15 cellular contexts compared by ENCODE assay signal in genomic region chr13:44307844-44308243, GRCh38.
DNase-seq lines count a peak whose midpoint lies in the region; ATAC-seq, FAIRE-seq and TF ChIP-seq lines count a peak whose summit lies in the region.
"Had no signal": no experiment of that assay in that cellular context is flagged by ENCODE, and none has a peak within 500 bp of the region (broad histone marks: within the 10 kb centered on the region; RNA-seq: fewer than 3 reads in every experiment).

No MANE protein-coding gene starts in this region.

- dilution Hi-C loops in mammary epithelial cell (cut with HindIII; ENCODE audit: low sequenced_read_pairs): no loop called here

- no peak overlapping the region for H3K4ac ChIP-seq in mesenchymal stem cell (ENCODE audit: low read depth in 1 of 2, low read length in 2 of 2)

- H3K79me2 ChIP-seq in mammary epithelial cell (ENCODE audit: insufficient read depth, low read length) (no peaks in the 10 kb centered on the region), HepG2 (ENCODE audit: insufficient read depth, low read length) (no peaks in the 10 kb centered on the region)

- CTCF ChIA-PET in mammary epithelial cell (lab: Charles Lee; ENCODE audit: low non-redundant PET) (no interaction called here), HepG2 (lab: Yijun Ruan, JAX; ENCODE audit: low intra/inter-chr PET ratio, low total read pairs) (no interaction called here)

- no peak overlapping the region for H2BK120ac ChIP-seq in mesenchymal stem cell (ENCODE audit: low read depth, low read length)

- no peaks in the 10 kb centered on the region for H3K27me3 ChIP-seq in mammary epithelial cell (ENCODE audit: insufficient read depth, low read length)
- H3K27me3 ChIP-seq in mesenchymal stem cell (ENCODE audit: control insufficient read depth in 1 of 2, insufficient read depth in 1 of 2, low read length in 2 of 2): no peaks in the 10 kb centered on the region
- H3K27me3 ChIP-seq in stomach smooth muscle (ENCODE audit: control insufficient read depth in 1 of 2, insufficient read depth in 2 of 2, low read length in 2 of 2): no peaks in the 10 kb centered on the region
- no peaks in the 10 kb centered on the region for H3K27me3 ChIP-seq in thyroid gland
- peaks cover 0 to 9% of the 10 kb centered on the region in 2 experiments; a peak in 2 of 5 replicates for H3K27me3 ChIP-seq in HepG2 (ENCODE audit: control insufficient read depth in 1 of 2, insufficient read depth in 2 of 2, low read length in 2 of 2)
- H3K27me3 ChIP-seq: neutrophil had no signal

- no peak overlapping the region for H3K4me3 ChIP-seq in mammary epithelial cell (replicated peaks in 1 of 3; ENCODE audit: insufficient read depth in 1 of 3, low read depth in 2 of 3, low read length in 3 of 3)
- H3K4me3 ChIP-seq in mesenchymal stem cell (ENCODE audit: insufficient read depth in 1 of 2, low read depth in 1 of 2, low read length in 2 of 2): no peak overlapping the region
- no peak overlapping the region for H3K4me3 ChIP-seq in stomach smooth muscle (ENCODE audit: low read length in 2 of 2)
- no peak overlapping the region for H3K4me3 ChIP-seq in thyroid gland (replicated peaks in 1 of 3)
- H3K4me3 ChIP-seq in HepG2 (replicated peaks in 1 of 3; ENCODE audit: insufficient read depth in 1 of 3, low read depth in 2 of 3, low read length in 3 of 3): no peak overlapping the region
- H3K4me3 ChIP-seq: GM12878 had no signal

- no peak for TF ChIP-seq POLR2A in thyroid gland (IDR thresholded peaks at IDR 0.05)
- TF ChIP-seq POLR2A in HepG2 (IDR thresholded peaks at IDR 0.05; ENCODE audit: insufficient read depth in 1 of 2, low read depth in 2 of 2, low read length in 2 of 2): no peak

- intact Hi-C loops in mammary epithelial cell (cut with micrococcal nuclease): loop anchor here (2.0 kb wide), 1 partner anchor 165 kb away; no protein-coding TSS in a partner anchor
- intact Hi-C loops in thyroid gland (cut with DNase I): loop anchor here (10.0 kb wide), 1 partner anchor 117 kb away; no protein-coding TSS in a partner anchor
- intact Hi-C loops in HepG2 (cut with micrococcal nuclease; ENCODE audit: unreplicated experiment): no loop called here

- no peak for TF ChIP-seq RAD21 in HepG2 (CRISPR knock-in tag; IDR thresholded peaks at IDR 0.05)

- no peak overlapping the region for H2BK12ac ChIP-seq in mesenchymal stem cell (ENCODE audit: low read length in 2 of 2)

- no peak overlapping the region for H2BK15ac ChIP-seq in mesenchymal stem cell (ENCODE audit: low read depth, poor library complexity, severe bottlenecking)

- H4K8ac ChIP-seq in mesenchymal stem cell (ENCODE audit: low read length): no peak overlapping the region

- no peak overlapping the region for H4K91ac ChIP-seq in mesenchymal stem cell (ENCODE audit: low read length)

- H3K36me3 ChIP-seq in mammary epithelial cell (ENCODE audit: insufficient read depth, low read length) (no peaks in the 10 kb centered on the region), mesenchymal stem cell (ENCODE audit: control insufficient read depth in 1 of 2, insufficient read depth in 2 of 2, low read depth in 1 of 2, low read length in 2 of 2) (no peaks in the 10 kb centered on the region), stomach smooth muscle (ENCODE audit: control insufficient read depth in 2 of 2, insufficient read depth in 2 of 2, low read length in 2 of 2) (no peaks in the 10 kb centered on the region), thyroid gland (no peaks in the 10 kb centered on the region), HepG2 (replicated peaks in 1 of 2; ENCODE audit: control insufficient read depth in 1 of 2, insufficient read depth in 2 of 2, low read length in 2 of 2) (no peaks in the 10 kb centered on the region)
- H3K36me3 ChIP-seq: neutrophil had no signal

- TF ChIP-seq CTCF in mammary epithelial cell (conservative IDR thresholded peaks at IDR 0.05 in 1 of 2, IDR thresholded peaks at IDR 0.05 in 1 of 2; ENCODE audit: extremely low read depth in 1 of 2, insufficient read depth in 1 of 2, low read depth in 1 of 2, low read length in 2 of 2): no peak
- TF ChIP-seq CTCF in thyroid gland (IDR thresholded peaks at IDR 0.05): no peak
- TF ChIP-seq CTCF in HepG2 (CRISPR knock-in tag; IDR thresholded peaks at IDR 0.05): no peak

- H3K4me2 ChIP-seq in mammary epithelial cell (ENCODE audit: insufficient read depth, low read depth, low read length) (peak overlapping the region; percentile 42), mesenchymal stem cell (ENCODE audit: low read length, poor library complexity, severe bottlenecking) (no peak overlapping the region), HepG2 (ENCODE audit: low read depth, low read length) (no peak overlapping the region)

- ATAC-seq in HepG2: no peak
- ATAC-seq: GM12878 had no signal

- POLR2A ChIA-PET in HepG2 (lab: Yijun Ruan, JAX): interaction anchor here (1.1 kb wide), 1 partner anchor 96 kb away, joined by 3 read pairs; no protein-coding TSS in a partner anchor

- H3K9me3 ChIP-seq in mammary epithelial cell (replicated peaks; ENCODE audit: insufficient read depth, low read length) (no peaks in the 10 kb centered on the region), mesenchymal stem cell (ENCODE audit: control insufficient read depth, low read length) (no peaks in the 10 kb centered on the region), stomach smooth muscle (ENCODE audit: control insufficient read depth in 2 of 2, low read length in 2 of 2) (no peaks in the 10 kb centered on the region), thyroid gland (no peaks in the 10 kb centered on the region), HepG2 (ENCODE audit: low read length) (no peaks in the 10 kb centered on the region)
- H3K9me3 ChIP-seq: neutrophil had no signal

- TF ChIP-seq EP300 in HepG2 (IDR thresholded peaks at IDR 0.05; ENCODE audit: low read depth in 2 of 2, low read length in 2 of 2): no peak
- TF ChIP-seq EP300 in HepG2 (CRISPR knock-in tag; IDR thresholded peaks at IDR 0.05; ENCODE audit: borderline replicate concordance): no peak

- H3K27ac ChIP-seq in mammary epithelial cell (ENCODE audit: insufficient read depth, low read depth, low read length): peak overlapping the region; percentile 91
- no peak overlapping the region for H3K27ac ChIP-seq in mesenchymal stem cell (ENCODE audit: low read length, poor library complexity, severe bottlenecking)
- peak overlapping the region; percentile 97 for H3K27ac ChIP-seq in stomach smooth muscle (ENCODE audit: low read length)
- H3K27ac ChIP-seq in thyroid gland: no peak overlapping the region
- H3K27ac ChIP-seq in HepG2 (ENCODE audit: extremely low read length, insufficient read depth, low read length): no peak overlapping the region
- H3K27ac ChIP-seq: neutrophil had no signal

- 72% methylated on average over 2 of the region's 2 CpGs for WGBS in mammary epithelial cell (ENCODE audit: low coverage, missing lambda C conversion rate)
- 79% methylated on average over 2 of the region's 2 CpGs for WGBS in mesenchymal stem cell
- WGBS in thyroid gland, 2 donors: 84 to 88% methylated on average over 2 of the region's 2 CpGs
- 13% methylated on average over 2 of the region's 2 CpGs for WGBS in HepG2 (ENCODE audit: low lambda C conversion rate)

- H3K79me1 ChIP-seq in mesenchymal stem cell (replicated peaks; ENCODE audit: low read length, poor library complexity, severe bottlenecking): no peaks in the 10 kb centered on the region

- H4K20me1 ChIP-seq in mammary epithelial cell (ENCODE audit: insufficient read depth, low read length) (no peaks in the 10 kb centered on the region), HepG2 (ENCODE audit: insufficient read depth, low read length) (no peaks in the 10 kb centered on the region)

- H3K14ac ChIP-seq in mesenchymal stem cell (ENCODE audit: low read length in 2 of 2): no peak overlapping the region

- DNase-seq in HT1080 (ENCODE audit: low read depth) (peak; percentile 31), mammary epithelial cell (no peak), mesenchymal stem cell (no peak), NCI-H128 (lab: John Stamatoyannopoulos, UW; ENCODE audit: unreplicated experiment) (no peak), thyroid gland (no peak), HepG2 (ENCODE audit: low spot score) (no peak)
- DNase-seq in activated CD8-positive, alpha-beta memory T cell treated with anti-CD3 and anti-CD28 coated beads, Interleukin-2, amount 50 U/mL, for 48 hours: no peak
- DNase-seq: activated B cell treated with CpG ODN at 0.5 μM for 24 hours; COR-L47; effector CD4-positive, alpha-beta T cell; HCEC 1CT; stimulated activated CD4-positive, alpha-beta T cell treated with anti-CD3 and anti-CD28 coated beads, Interleukin-4, amount 100 ng/mL, for 4 hours had no signal

- H2BK5ac ChIP-seq in mesenchymal stem cell (ENCODE audit: low read depth, low read length, poor library complexity, severe bottlenecking): no peak overlapping the region

- in situ Hi-C loops in mammary epithelial cell (cut with MboI; ENCODE audit: low sequenced_read_pairs in 2 of 2) (no loop called here), HepG2 (cut with HindIII; ENCODE audit: extremely low pct_ligation_motif_present, low pct_unique_long_range_greater_than_20kb) (no loop called here)

- no peak overlapping the region for H3K23ac ChIP-seq in mesenchymal stem cell (ENCODE audit: low read length in 2 of 2)

- H3K18ac ChIP-seq in mesenchymal stem cell (ENCODE audit: low read depth in 1 of 2, low read length in 2 of 2): no peak overlapping the region

- BruUV-seq in mammary epithelial cell (replicated peaks; lab: Mats Ljungman, UMichigan) (no TSS peak), HepG2 (replicated peaks; lab: Mats Ljungman, UMichigan) (no TSS peak)

- no peak for FAIRE-seq in HepG2 (lab: Jason Lieb, UNC)
- FAIRE-seq: GM12878 had no signal

- H3K4me1 ChIP-seq in mammary epithelial cell (ENCODE audit: insufficient read depth, low read length): peaks cover 63% of the 10 kb centered on the region
- H3K4me1 ChIP-seq in mesenchymal stem cell (ENCODE audit: control insufficient read depth, insufficient read depth, low read depth, low read length): peaks cover 25% of the 10 kb centered on the region
- peaks cover 66% of the 10 kb centered on the region for H3K4me1 ChIP-seq in stomach smooth muscle (ENCODE audit: control insufficient read depth, insufficient read depth, low read length)
- peaks cover 11 to 39% of the 10 kb centered on the region in 2 donors for H3K4me1 ChIP-seq in thyroid gland
- H3K4me1 ChIP-seq in HepG2 (ENCODE audit: insufficient read depth, low read length): 0 out of 2 replicates have a peak, but pooled peaks cover 11% of the 10 kb centered on the region

- H2AFZ ChIP-seq in mammary epithelial cell (ENCODE audit: low read depth, low read length) (no peak overlapping the region), mesenchymal stem cell (ENCODE audit: low read depth, low read length) (no peak overlapping the region), HepG2 (ENCODE audit: low read length) (no peak overlapping the region)

- peak overlapping the region; percentile 26 for H2AK5ac ChIP-seq in mesenchymal stem cell (ENCODE audit: low read length, severe bottlenecking)

- H3K9ac ChIP-seq in mammary epithelial cell (ENCODE audit: insufficient read depth, low read length) (no peak overlapping the region), mesenchymal stem cell (ENCODE audit: low read length) (no peak overlapping the region), stomach smooth muscle (ENCODE audit: low read length in 2 of 2) (no peak overlapping the region), HepG2 (ENCODE audit: insufficient read depth, low read depth, low read length) (no peak overlapping the region)

TF ChIP-seq in HepG2, 621 proteins besides CTCF, POLR2A, EP300 and RAD21 (continues in another document):
- no peak for TF ChIP-seq TEAD3 (CRISPR knock-in tag; optimal IDR thresholded peaks at IDR 0.05; ENCODE audit: borderline replicate concordance)

Comparison
In these comparisons a context has a peak if more than half of its experiments do, and no peak if none do; other contexts are left out.
1. H3K27ac ChIP-seq: peak in mammary epithelial cell (single experiment) and stomach smooth muscle (single experiment); none in mesenchymal stem cell (single experiment), thyroid gland (0 of 3) and HepG2 (single experiment).